17 cellular contexts compared by ENCODE assay signal in the genomic region with DNA sequence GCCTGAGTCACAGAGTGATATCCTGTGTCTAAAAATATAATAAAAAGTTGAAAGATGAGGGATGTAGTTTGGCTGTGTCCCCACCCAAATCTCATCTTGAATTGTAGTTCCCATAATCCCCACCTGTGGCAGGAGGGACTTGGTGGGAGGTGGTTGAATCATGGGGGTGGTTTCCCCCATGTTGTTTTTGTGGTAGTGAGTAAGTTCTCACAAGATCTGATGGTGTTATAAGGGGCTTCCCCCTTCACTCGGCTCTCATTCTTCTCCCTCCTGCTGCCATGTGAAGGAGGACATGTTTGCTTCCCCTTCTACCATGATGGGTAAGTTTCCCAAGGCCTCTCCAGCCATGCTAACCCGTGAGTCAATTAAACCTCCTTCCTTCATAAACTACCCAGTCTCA. TPM values are rescaled to one million over a fixed set of nuclear protein-coding genes. Genes with fewer than 3 reads are reported as not detected.
DNase-seq lines count a peak whose midpoint lies in the region; ATAC-seq and TF ChIP-seq lines count a peak whose summit lies in the region.
"Had no signal": no experiment of that assay in that cellular context is flagged by ENCODE, and none has a peak within 500 bp of the region (broad histone marks: within the 10 kb centered on the region; RNA-seq: fewer than 3 reads in every experiment).

No MANE protein-coding gene starts in this region.

- H3K4me3 Mint-ChIP-seq in activated CD8-positive, alpha-beta T cell treated with anti-CD3 and anti-CD28 coated beads for 36 hours, result no peak overlapping the region
- H3K4me3 Mint-ChIP-seq in activated CD8-positive, alpha-beta T cell treated with anti-CD3 and anti-CD28 coated beads, Interleukin-2, amount 10 ng/mL, durations not matched to agents 7 days and 5 days, result no peak overlapping the region
- H3K4me3 Mint-ChIP-seq in natural killer cell (no peak overlapping the region), osteocyte (ENCODE audit: unreplicated experiment) (no peak overlapping the region)
- H3K4me3 Mint-ChIP-seq: CD8-positive, alpha-beta memory T cell had no signal

- H3K27ac ChIP-seq in psoas muscle, result no peak overlapping the region

- POLR2A ChIA-PET in activated CD8-positive, alpha-beta T cell treated with anti-CD3 and anti-CD28 coated beads for 36 hours (lab: Charles Lee), result interaction anchor here (0.5 kb wide), 1 partner anchor 42 kb away, joined by 3 read pairs; no protein-coding TSS in a partner anchor
- POLR2A ChIA-PET in activated CD8-positive, alpha-beta T cell treated with anti-CD3 and anti-CD28 coated beads, Interleukin-2, amount 10 ng/mL, durations not matched to agents 7 days and 5 days (lab: Charles Lee), result no interaction called here

- intact Hi-C loops in activated CD8-positive, alpha-beta T cell treated with anti-CD3 and anti-CD28 coated beads for 36 hours (cut with micrococcal nuclease), result no loop called here
- intact Hi-C loops in natural killer cell (cut with micrococcal nuclease), result no loop called here
- intact Hi-C loops in psoas muscle (cut with DNase I), result no loop called here

- 60 to 77% (median 61%) methylated on average over 2 of the region's 2 CpGs for WGBS in psoas muscle, 3 donors

- peaks cover 3% of the 10 kb centered on the region for H3K36me3 Mint-ChIP-seq in activated CD8-positive, alpha-beta T cell treated with anti-CD3 and anti-CD28 coated beads for 36 hours (ENCODE audit: low read depth)
- no peaks in the 10 kb centered on the region for H3K36me3 Mint-ChIP-seq in activated CD8-positive, alpha-beta T cell treated with anti-CD3 and anti-CD28 coated beads, Interleukin-2, amount 10 ng/mL, durations not matched to agents 7 days and 5 days (ENCODE audit: low read depth)
- H3K36me3 Mint-ChIP-seq in natural killer cell (no peaks in the 10 kb centered on the region), osteocyte (ENCODE audit: unreplicated experiment) (no peaks in the 10 kb centered on the region)

- peak; percentile 56 for ATAC-seq in activated CD8-positive, alpha-beta T cell treated with anti-CD3 and anti-CD28 coated beads for 36 hours
- ATAC-seq in activated CD8-positive, alpha-beta T cell treated with anti-CD3 and anti-CD28 coated beads, Interleukin-2, amount 10 ng/mL, durations not matched to agents 7 days and 5 days, result no peak
- ATAC-seq in natural killer cell, result peak; percentile 43 to 68 (median 58)
- ATAC-seq in psoas muscle, result no peak
- ATAC-seq: Panc1 had no signal

- peaks cover 14% of the 10 kb centered on the region for H3K9me3 Mint-ChIP-seq in activated CD8-positive, alpha-beta T cell treated with anti-CD3 and anti-CD28 coated beads for 36 hours
- H3K9me3 Mint-ChIP-seq in activated CD8-positive, alpha-beta T cell treated with anti-CD3 and anti-CD28 coated beads, Interleukin-2, amount 10 ng/mL, durations not matched to agents 7 days and 5 days (ENCODE audit: insufficient read depth), result peaks cover 15% of the 10 kb centered on the region
- H3K9me3 Mint-ChIP-seq in natural killer cell, result peaks cover 2% of the 10 kb centered on the region in 2 donors
- H3K9me3 Mint-ChIP-seq in osteocyte (ENCODE audit: unreplicated experiment), result peaks cover 4% of the 10 kb centered on the region

- H3K4me1 ChIP-seq in psoas muscle, result no peaks in the 10 kb centered on the region

- no peaks in the 10 kb centered on the region for H3K36me3 ChIP-seq in psoas muscle (ENCODE audit: insufficient read depth in 1 of 2, low read depth in 1 of 2)

- no peaks in the 10 kb centered on the region for H3K4me1 Mint-ChIP-seq in activated CD8-positive, alpha-beta T cell treated with anti-CD3 and anti-CD28 coated beads for 36 hours (ENCODE audit: low read depth)
- H3K4me1 Mint-ChIP-seq in activated CD8-positive, alpha-beta T cell treated with anti-CD3 and anti-CD28 coated beads, Interleukin-2, amount 10 ng/mL, durations not matched to agents 7 days and 5 days (ENCODE audit: low read depth), result no peaks in the 10 kb centered on the region
- no peaks in the 10 kb centered on the region for H3K4me1 Mint-ChIP-seq in natural killer cell
- no peaks in the 10 kb centered on the region for H3K4me1 Mint-ChIP-seq in osteocyte (ENCODE audit: unreplicated experiment)
- H3K4me1 Mint-ChIP-seq: CD8-positive, alpha-beta memory T cell had no signal

- peaks cover 0 to 5% (median 0%) of the 10 kb centered on the region in 3 donors for H3K27me3 ChIP-seq in psoas muscle (ENCODE audit: insufficient read depth in 3 of 3, low read length in 2 of 3)

- H3K27me3 Mint-ChIP-seq in activated CD8-positive, alpha-beta T cell treated with anti-CD3 and anti-CD28 coated beads for 36 hours, result peaks cover 20% of the 10 kb centered on the region
- H3K27me3 Mint-ChIP-seq in activated CD8-positive, alpha-beta T cell treated with anti-CD3 and anti-CD28 coated beads, Interleukin-2, amount 10 ng/mL, durations not matched to agents 7 days and 5 days (ENCODE audit: low read depth), result peaks cover 4% of the 10 kb centered on the region
- H3K27me3 Mint-ChIP-seq in natural killer cell (ENCODE audit: low read depth in 2 of 2) (peaks cover 13% of the 10 kb centered on the region in 2 donors), osteocyte (ENCODE audit: unreplicated experiment) (peaks cover 4% of the 10 kb centered on the region)

- H3K4me3 ChIP-seq in psoas muscle, result no peak overlapping the region

- CTCF ChIA-PET in activated CD8-positive, alpha-beta T cell treated with anti-CD3 and anti-CD28 coated beads for 36 hours (lab: Charles Lee), result no interaction called here
- CTCF ChIA-PET in activated CD8-positive, alpha-beta T cell treated with anti-CD3 and anti-CD28 coated beads, Interleukin-2, amount 10 ng/mL, durations not matched to agents 7 days and 5 days (lab: Charles Lee), result no interaction called here

- TF ChIP-seq CTCF in activated CD8-positive, alpha-beta T cell treated with anti-CD3 and anti-CD28 coated beads for 36 hours (IDR thresholded peaks at IDR 0.05), result no peak
- TF ChIP-seq CTCF in natural killer cell (IDR thresholded peaks at IDR 0.05) (no peak), osteocyte (IDR thresholded peaks at IDR 0.05) (no peak), psoas muscle (IDR thresholded peaks at IDR 0.05) (no peak)

- peak; percentile 34 for DNase-seq in activated CD8-positive, alpha-beta T cell treated with anti-CD3 and anti-CD28 coated beads for 36 hours
- DNase-seq in activated CD8-positive, alpha-beta T cell treated with anti-CD3 and anti-CD28 coated beads, Interleukin-2, amount 10 ng/mL, durations not matched to agents 7 days and 5 days, result no peak
- DNase-seq in stimulated activated CD4-positive, alpha-beta T cell treated with anti-CD3 and anti-CD28 coated beads, Interleukin-1b, Interleukin-23, amount 100 ng/mL, for 48 hours, result peak; percentile 8
- no peak for DNase-seq in stimulated activated CD4-positive, alpha-beta T cell treated with anti-CD3 and anti-CD28 coated beads, Interleukin-2, amount 100 ng/mL, for 48 hours
- no peak for DNase-seq in natural killer cell
- no peak for DNase-seq in osteocyte (ENCODE audit: extremely low spot score, unreplicated experiment)
- no peak for DNase-seq in psoas muscle
- DNase-seq: C1 segment of cervical spinal cord; CD8-positive, alpha-beta memory T cell; DMS53; EL; NCI-H1092 treated with DMSO at 0.1 percent for 48 hours; NCI-H146; NCI-H2081; NCI-H2171 treated with DMSO at 0.1 percent for 48 hours; NCI-H446 treated with DMSO at 0.1 percent for 48 hours had no signal

- H3K9me3 ChIP-seq in psoas muscle, result no peaks in the 10 kb centered on the region

- H3K27ac Mint-ChIP-seq in activated CD8-positive, alpha-beta T cell treated with anti-CD3 and anti-CD28 coated beads for 36 hours, result no peak overlapping the region
- H3K27ac Mint-ChIP-seq in activated CD8-positive, alpha-beta T cell treated with anti-CD3 and anti-CD28 coated beads, Interleukin-2, amount 10 ng/mL, durations not matched to agents 7 days and 5 days, result no peak overlapping the region
- no peak overlapping the region for H3K27ac Mint-ChIP-seq in natural killer cell
- no peak overlapping the region for H3K27ac Mint-ChIP-seq in osteocyte (ENCODE audit: unreplicated experiment)
- H3K27ac Mint-ChIP-seq: CD8-positive, alpha-beta memory T cell had no signal

RNA-seq across cellular contexts. Expression of gene UBE3C, which starts 25.1 kb away (rescaled TPM):
- total RNA-seq in activated CD8-positive, alpha-beta T cell treated with anti-CD3 and anti-CD28 coated beads for 36 hours, result 10 to 100 TPM; 59.0 to 59.6 TPM
- 10 to 100 TPM; 57.1 to 57.9 TPM for total RNA-seq in activated CD8-positive, alpha-beta T cell treated with anti-CD3 and anti-CD28 coated beads, Interleukin-2, amount 10 ng/mL, durations not matched to agents 7 days and 5 days
- total RNA-seq in natural killer cell (10 to 100 TPM; 44.6 to 56.7 (median 55.5) TPM), osteocyte (59.6 and 62.9 TPM in 2 replicates), psoas muscle (10 to 100 TPM; 51.7 to 69.7 (median 60.5) TPM)
- polyA plus RNA-seq in psoas muscle, result 10 to 100 TPM; 31.9 to 94.2 (median 45.1) TPM

Comparison
In these comparisons a context has a peak if more than half of its experiments do, and no peak if none do; other contexts are left out.
1. ATAC-seq: peak in activated CD8-positive, alpha-beta T cell treated with anti-CD3 and anti-CD28 coated beads for 36 hours (single experiment) and natural killer cell (3 of 3); none in activated CD8-positive, alpha-beta T cell treated with anti-CD3 and anti-CD28 coated beads, Interleukin-2, amount 10 ng/mL, durations not matched to agents 7 days and 5 days (single experiment) and psoas muscle (0 of 4).
2. DNase-seq: peak in activated CD8-positive, alpha-beta T cell treated with anti-CD3 and anti-CD28 coated beads for 36 hours (single experiment) and stimulated activated CD4-positive, alpha-beta T cell treated with anti-CD3 and anti-CD28 coated beads, Interleukin-1b, Interleukin-23, amount 100 ng/mL, for 48 hours (single experiment); none in activated CD8-positive, alpha-beta T cell treated with anti-CD3 and anti-CD28 coated beads, Interleukin-2, amount 10 ng/mL, durations not matched to agents 7 days and 5 days (single experiment), stimulated activated CD4-positive, alpha-beta T cell treated with anti-CD3 and anti-CD28 coated beads, Interleukin-2, amount 100 ng/mL, for 48 hours (0 of 2), natural killer cell (single experiment), osteocyte (single experiment) and psoas muscle (0 of 2).